ENCODE assay signal across 21 cellular contexts in the genomic region with DNA sequence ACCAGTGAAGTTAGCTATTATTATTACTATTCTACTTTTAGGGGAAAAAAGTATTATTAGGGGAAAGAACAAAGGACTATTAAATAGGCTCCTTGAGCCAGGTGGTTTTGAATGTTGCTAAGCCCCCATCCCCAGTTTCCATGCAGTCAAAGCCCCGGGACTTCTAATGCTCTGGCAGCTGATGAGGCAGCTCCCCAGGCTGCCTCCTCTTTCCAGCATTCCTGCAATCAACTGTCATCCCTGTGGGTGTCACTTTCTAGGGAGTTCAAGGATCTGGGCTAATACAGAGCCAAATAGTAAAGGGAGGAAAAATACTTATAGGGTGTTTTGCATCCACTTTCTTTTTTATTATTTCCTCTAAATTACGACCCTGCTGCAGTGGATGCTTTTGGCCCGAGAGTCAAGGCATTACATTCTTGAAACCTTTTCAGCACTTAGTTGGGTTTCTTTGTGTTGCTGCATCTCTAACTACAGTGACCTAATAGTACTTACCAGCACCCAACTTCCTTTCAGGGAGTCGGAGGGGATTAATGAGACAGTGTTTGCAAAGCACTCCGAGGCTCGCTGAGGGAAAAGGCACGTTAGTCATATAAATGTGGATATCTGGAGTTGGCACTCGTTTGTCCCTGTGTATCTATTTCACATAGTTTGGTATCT.
"Had no signal": no experiment of that assay in that cellular context is flagged by ENCODE, and none has a peak within 500 bp of the region (broad histone marks: within the 10 kb centered on the region; RNA-seq: fewer than 3 reads in every experiment).

No MANE protein-coding gene starts in this region.

- H3K36me3 ChIP-seq: gastrocnemius medialis had no signal

- DNase-seq: activated CD4-positive, alpha-beta T cell treated with anti-CD3 and anti-CD28 coated beads for 36 hours; activated CD8-positive, alpha-beta memory T cell treated with anti-CD3 and anti-CD28 coated beads, Interleukin-2, amount 50 U/mL, for 4 hours; activated CD8-positive, alpha-beta T cell treated with anti-CD3 and anti-CD28 coated beads for 36 hours; activated gamma-delta T cell treated with Interleukin-2 at 50 U/mL for 16 hours; activated naive CD8-positive, alpha-beta T cell treated with anti-CD3 and anti-CD28 coated beads for 36 hours; activated T-cell treated with anti-CD3 and anti-CD28 coated beads, Interleukin-2, amount 50 U/mL, for 72 hours; central memory CD4-positive, alpha-beta T cell; effector CD8-positive, alpha-beta T cell; gastrocnemius medialis; mucosa of descending colon; naive thymus-derived CD8-positive, alpha-beta T cell; occipital lobe; psoas muscle; stimulated activated CD4-positive, alpha-beta T cell treated with anti-CD3 and anti-CD28 coated beads, Interleukin-4, amount 100 ng/mL, for 1 hour; stimulated activated naive CD8-positive, alpha-beta T cell treated with anti-CD3 and anti-CD28 coated beads, Interleukin-15, amount 100 ng/mL, for 72 hours; T1000; testis had no signal

- H3K36me3 Mint-ChIP-seq: activated naive CD8-positive, alpha-beta T cell treated with anti-CD3 and anti-CD28 coated beads for 36 hours; naive thymus-derived CD8-positive, alpha-beta T cell had no signal

- H3K4me1 ChIP-seq: psoas muscle, testis had no signal

- H3K9me3 ChIP-seq: gastrocnemius medialis, mucosa of descending colon, psoas muscle, testis had no signal

- H3K27ac ChIP-seq: coronary artery, gastrocnemius medialis, psoas muscle, testis, VCaP had no signal

- H3K4me1 Mint-ChIP-seq: activated CD4-positive, alpha-beta T cell treated with anti-CD3 and anti-CD28 coated beads for 36 hours; activated naive CD8-positive, alpha-beta T cell treated with anti-CD3 and anti-CD28 coated beads for 36 hours; naive thymus-derived CD8-positive, alpha-beta T cell; stimulated activated naive CD8-positive, alpha-beta T cell treated with anti-CD3 and anti-CD28 coated beads, Interleukin-15, amount 100 ng/mL, for 72 hours had no signal

- H3K27ac Mint-ChIP-seq: activated CD4-positive, alpha-beta T cell treated with anti-CD3 and anti-CD28 coated beads for 36 hours; activated CD8-positive, alpha-beta T cell treated with anti-CD3 and anti-CD28 coated beads for 36 hours; activated naive CD8-positive, alpha-beta T cell treated with anti-CD3 and anti-CD28 coated beads for 36 hours; activated T-cell treated with anti-CD3 and anti-CD28 coated beads, Interleukin-2, amount 50 U/mL, for 72 hours; naive thymus-derived CD8-positive, alpha-beta T cell had no signal

- ATAC-seq: activated CD4-positive, alpha-beta T cell treated with anti-CD3 and anti-CD28 coated beads for 36 hours; activated CD8-positive, alpha-beta T cell treated with anti-CD3 and anti-CD28 coated beads for 36 hours; activated T-cell treated with anti-CD3 and anti-CD28 coated beads, Interleukin-2, amount 50 U/mL, for 72 hours; gastrocnemius medialis; mucosa of descending colon; naive thymus-derived CD8-positive, alpha-beta T cell; psoas muscle; sciatic nerve; stimulated activated naive CD8-positive, alpha-beta T cell treated with anti-CD3 and anti-CD28 coated beads, Interleukin-15, amount 100 ng/mL, for 72 hours had no signal

- H3K9me3 Mint-ChIP-seq: activated CD8-positive, alpha-beta T cell treated with anti-CD3 and anti-CD28 coated beads for 36 hours; activated naive CD8-positive, alpha-beta T cell treated with anti-CD3 and anti-CD28 coated beads for 36 hours; activated T-cell treated with anti-CD3 and anti-CD28 coated beads, Interleukin-2, amount 50 U/mL, for 72 hours had no signal

- H3K4me3 Mint-ChIP-seq: activated CD4-positive, alpha-beta T cell treated with anti-CD3 and anti-CD28 coated beads for 36 hours; activated CD8-positive, alpha-beta T cell treated with anti-CD3 and anti-CD28 coated beads for 36 hours; activated naive CD8-positive, alpha-beta T cell treated with anti-CD3 and anti-CD28 coated beads for 36 hours; activated T-cell treated with anti-CD3 and anti-CD28 coated beads, Interleukin-2, amount 50 U/mL, for 72 hours; naive thymus-derived CD8-positive, alpha-beta T cell; stimulated activated naive CD8-positive, alpha-beta T cell treated with anti-CD3 and anti-CD28 coated beads, Interleukin-15, amount 100 ng/mL, for 72 hours had no signal

- H3K27me3 ChIP-seq: gastrocnemius medialis, testis had no signal

- H3K4me3 ChIP-seq: coronary artery, gastrocnemius medialis, lung, mucosa of descending colon, psoas muscle, testis had no signal
